28 cellular contexts compared by ENCODE assay signal in the genomic region with DNA sequence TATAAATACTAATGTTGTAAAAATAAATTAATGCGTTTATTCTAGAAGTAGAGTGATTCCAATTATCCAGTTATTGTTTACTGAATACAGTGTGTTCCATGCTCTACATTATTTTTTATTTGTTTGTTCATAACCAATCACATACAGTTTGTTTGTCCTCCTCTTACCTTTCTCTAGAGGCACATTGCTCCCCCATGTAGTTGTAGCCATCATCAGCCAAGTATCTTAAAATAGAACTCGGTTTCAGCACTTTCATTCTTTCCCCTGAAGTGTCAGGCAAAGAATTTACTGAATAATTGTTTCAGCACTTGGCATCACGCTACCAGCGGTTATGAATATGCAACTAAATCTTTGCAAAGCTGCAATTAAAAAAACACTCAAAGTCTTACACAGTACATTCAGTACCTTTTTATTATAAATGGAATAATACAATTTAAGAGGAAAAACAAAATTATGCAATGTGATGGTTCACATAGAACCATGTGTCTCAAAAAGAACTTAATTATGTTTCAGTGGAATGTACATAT.
"Had no signal": no experiment of that assay in that cellular context is flagged by ENCODE, and none has a peak within 500 bp of the region (broad histone marks: within the 10 kb centered on the region; RNA-seq: fewer than 3 reads in every experiment).

No MANE protein-coding gene starts in this region.

- H3K27ac ChIP-seq: neural progenitor cell, neutrophil, parathyroid adenoma, psoas muscle, right lobe of liver, testis, thyroid gland, transverse colon, upper lobe of left lung, vagina had no signal

- H3K9me3 ChIP-seq: neutrophil, psoas muscle, right lobe of liver, testis, thyroid gland, transverse colon, upper lobe of left lung, vagina had no signal

- H3K4me1 ChIP-seq: neural progenitor cell, parathyroid adenoma, psoas muscle, right lobe of liver, testis, thyroid gland, transverse colon, upper lobe of left lung, vagina had no signal

- H3K27me3 ChIP-seq: neural progenitor cell, neutrophil, right lobe of liver, testis, thyroid gland, transverse colon, upper lobe of left lung, vagina had no signal

- H3K36me3 ChIP-seq: neural progenitor cell, neutrophil, right lobe of liver, thyroid gland, transverse colon, upper lobe of left lung, vagina had no signal

- ATAC-seq: left lobe of liver; natural killer cell; psoas muscle; right lobe of liver; stimulated activated memory B cell treated with anti-CD40 and anti-IgM and Interleukin-4, amounts not matched to agents 10 μg/mL and 1 μg/mL and 100 μg/mL, for 72 hours; stimulated activated naive CD8-positive, alpha-beta T cell treated with anti-CD3 and anti-CD28 coated beads, Interleukin-15, amount 100 ng/mL, for 72 hours had no signal

- H3K4me3 ChIP-seq: lung, neural progenitor cell, psoas muscle, right lobe of liver, smooth muscle cell, testis, thyroid gland, transverse colon, upper lobe of left lung, vagina had no signal

- DNase-seq: hippocampal formation; kidney; mesendoderm; naive B cell; natural killer cell; nephron progenitor cell; occipital lobe; psoas muscle; right lobe of liver; stimulated activated CD4-positive, alpha-beta T cell treated with anti-CD3 and anti-CD28 coated beads, Interleukin-1b, Interleukin-23, amount 100 ng/mL, for 48 hours; stimulated activated CD4-positive, alpha-beta T cell treated with anti-CD3 and anti-CD28 coated beads, Interleukin-2, amount 100 ng/mL, for 48 hours; stimulated activated CD4-positive, alpha-beta T cell treated with anti-CD3 and anti-CD28 coated beads, Interleukin-4, amount 100 ng/mL, for 4 hours; stimulated activated CD8-positive, alpha-beta memory T cell treated with anti-CD3 and anti-CD28 coated beads, Interleukin-4, amount 100 ng/mL, for 48 hours; stimulated activated naive CD4-positive, alpha-beta T cell treated with Interleukin-2 at 50 U/mL for 16 hours; stimulated activated naive CD8-positive, alpha-beta T cell treated with anti-CD3 and anti-CD28 coated beads, Interleukin-15, amount 100 ng/mL, for 72 hours; substantia nigra; testis; thyroid gland; transverse colon; upper lobe of left lung had no signal
